Comparison of ENCODE assay signal across 12 cellular contexts in the genomic region with DNA sequence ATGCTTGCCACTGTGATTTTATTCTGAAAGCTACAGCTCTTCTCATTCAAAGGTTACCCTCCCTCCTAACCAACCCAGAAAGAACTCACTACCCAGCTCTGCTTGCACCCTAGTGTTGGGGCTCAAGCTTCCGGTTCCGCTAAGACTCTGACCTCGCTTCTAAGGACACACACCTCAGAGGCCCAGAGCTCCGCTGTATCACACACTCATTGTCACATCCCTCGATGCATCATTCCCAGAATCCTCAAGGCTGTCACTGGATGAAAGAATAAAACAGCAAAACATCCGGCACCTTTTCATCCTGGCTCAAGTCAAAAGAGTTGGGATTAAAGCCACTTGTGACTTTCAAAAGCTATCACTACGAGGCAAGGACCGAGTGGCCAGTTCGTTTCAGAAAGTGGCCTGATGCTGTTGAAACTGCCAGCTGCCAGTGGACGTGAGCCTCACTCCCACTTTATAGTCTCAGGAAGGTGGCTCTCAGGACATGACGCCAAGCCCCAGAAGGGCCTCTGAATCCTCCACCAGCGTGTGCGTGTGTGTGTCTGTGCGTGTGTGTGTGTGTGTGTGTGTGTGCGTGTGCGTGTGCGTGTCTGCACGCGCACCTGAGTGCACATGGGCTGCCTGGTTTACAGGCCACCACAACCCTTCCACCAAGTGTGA. TPM values are rescaled to one million over a fixed set of nuclear protein-coding genes. Genes with fewer than 3 reads are reported as not detected.
DNase-seq lines count a peak whose midpoint lies in the region; ATAC-seq, FAIRE-seq and TF ChIP-seq lines count a peak whose summit lies in the region.
"Had no signal": no experiment of that assay in that cellular context is flagged by ENCODE, and none has a peak within 500 bp of the region (broad histone marks: within the 10 kb centered on the region; RNA-seq: fewer than 3 reads in every experiment).

No MANE protein-coding gene starts in this region.

- H3K4me3 ChIP-seq in A549 (peak overlapping the region; percentile 26; the same call in 2 of the 3 replicates), IMR-90 (ENCODE audit: insufficient read depth, low read depth, low read length) (no peak overlapping the region), endothelial cell of umbilical vein (replicated peaks in 1 of 3; ENCODE audit: insufficient read depth in 1 of 3, low read depth in 1 of 3, low read length in 3 of 3) (no peak overlapping the region), prostate gland (no peak overlapping the region)
- H3K4me3 ChIP-seq: lower lobe of right lung had no signal

- peak overlapping the region; percentile 89 for H2AK5ac ChIP-seq in IMR-90 (ENCODE audit: low read depth, low read length)

- H4K5ac ChIP-seq in IMR-90 (ENCODE audit: low read depth, low read length): no peak overlapping the region

- H3K9me1 ChIP-seq in IMR-90 (ENCODE audit: insufficient read depth, low read length) (peaks cover 21% of the 10 kb centered on the region), endothelial cell of umbilical vein (replicated peaks; ENCODE audit: control insufficient read depth, extremely low read depth, insufficient read depth, low read length) (no peaks in the 10 kb centered on the region)

- H2AFZ ChIP-seq in IMR-90 (replicated peaks; ENCODE audit: low read length, poor library complexity): peak overlapping the region; percentile 68
- no peak overlapping the region for H2AFZ ChIP-seq in endothelial cell of umbilical vein (ENCODE audit: low read depth, low read length)

- H2BK120ac ChIP-seq in IMR-90 (ENCODE audit: low read depth, low read length): peak overlapping the region; percentile 69

- H3K9me3 ChIP-seq in A549: no peaks in the 10 kb centered on the region
- H3K9me3 ChIP-seq in IMR-90 (ENCODE audit: control insufficient read depth, insufficient read depth, low read length): no peaks in the 10 kb centered on the region
- H3K9me3 ChIP-seq in endothelial cell of umbilical vein (replicated peaks; ENCODE audit: control insufficient read depth, insufficient read depth, low read length): no peaks in the 10 kb centered on the region
- no peaks in the 10 kb centered on the region for H3K9me3 ChIP-seq in prostate gland
- H3K9me3 ChIP-seq: lower lobe of right lung had no signal

- H3K36me3 ChIP-seq in IMR-90 (ENCODE audit: control insufficient read depth, insufficient read depth, low read length): no peaks in the 10 kb centered on the region
- no peaks in the 10 kb centered on the region for H3K36me3 ChIP-seq in endothelial cell of umbilical vein (ENCODE audit: control insufficient read depth in 2 of 2, extremely low read depth in 1 of 2, insufficient read depth in 2 of 2, low read length in 2 of 2)
- H3K36me3 ChIP-seq in prostate gland: no peaks in the 10 kb centered on the region
- H3K36me3 ChIP-seq: lower lobe of right lung had no signal

- H4K8ac ChIP-seq in IMR-90 (ENCODE audit: low read depth in 2 of 2, low read length in 2 of 2): peak overlapping the region; percentile 11 to 31; a peak in 2 of 4 replicates

- POLR2A ChIA-PET in A549 (lab: Yijun Ruan, JAX) (interaction anchor here (0.5 to 1.8 kb wide), 2 partner anchors 35 to 587 kb away, joined by 3 to 4 read pairs; no protein-coding TSS in a partner anchor), IMR-90 (lab: Charles Lee; ENCODE audit: unreplicated experiment) (no interaction called here), endothelial cell of umbilical vein (lab: Charles Lee) (no interaction called here)

- ATAC-seq in A549 (peak; percentile 2 to 3; a peak in 2 of 6 replicates), IMR-90 (ENCODE audit: low read depth) (no peak), GM19455 (IDR thresholded peaks at IDR 0.05; ENCODE audit: unreplicated experiment) (no peak), GM21526 (IDR thresholded peaks at IDR 0.05; ENCODE audit: low FRiP score, unreplicated experiment) (no peak), HG02642 (IDR thresholded peaks at IDR 0.05; ENCODE audit: poor library complexity, unreplicated experiment) (no peak)
- ATAC-seq: activated CD4-positive, CD25-positive, alpha-beta regulatory T cell treated with anti-CD3 and anti-CD28 coated beads, Interleukin-2, amount 50 U/mL, for 24 hours; lower lobe of right lung; T-helper 17 cell had no signal

- H2BK20ac ChIP-seq in IMR-90 (ENCODE audit: low read depth, low read length): peak overlapping the region; percentile 17

- H3K23ac ChIP-seq in IMR-90 (ENCODE audit: low read depth, low read length): 0 out of 2 replicates have a peak overlapping the region, but pooled peaks have one; percentile 80

- H3K18ac ChIP-seq in IMR-90 (ENCODE audit: low read depth, low read length): no peak overlapping the region

- H3K56ac ChIP-seq in IMR-90 (ENCODE audit: extremely low read depth, insufficient read depth, low read length): no peak overlapping the region

- peak overlapping the region; percentile 91 for H3K4me2 ChIP-seq in A549
- peak overlapping the region; percentile 71 for H3K4me2 ChIP-seq in IMR-90 (ENCODE audit: low read depth, low read length)
- H3K4me2 ChIP-seq in endothelial cell of umbilical vein (ENCODE audit: insufficient read depth, low read length): no peak overlapping the region

- CTCF ChIA-PET in A549 (lab: Yijun Ruan, JAX) (interaction anchor here (0.9 to 1.0 kb wide), 2 partner anchors 12 to 25 kb away, joined by 3 read pairs; no protein-coding TSS in a partner anchor), IMR-90 (lab: Yijun Ruan, JAX) (no interaction called here), endothelial cell of umbilical vein (lab: Charles Lee) (interaction anchor here (0.9 to 1.2 kb wide), 2 partner anchors 39 to 58 kb away, joined by 3 read pairs; no protein-coding TSS in a partner anchor)

- DNase-seq in A549 (ENCODE audit: low read depth in 1 of 2, low spot score in 1 of 2) (no peak), IMR-90 (no peak), endothelial cell of umbilical vein (ENCODE audit: low read depth, low spot score) (no peak), prostate gland (ENCODE audit: low spot score) (no peak), EL (no peak)
- DNase-seq: activated naive CD4-positive, alpha-beta T cell; lower lobe of right lung; T-helper 17 cell had no signal

- H3K9ac ChIP-seq in IMR-90 (ENCODE audit: low read depth, low read length): no peak overlapping the region
- no peak overlapping the region for H3K9ac ChIP-seq in endothelial cell of umbilical vein (replicated peaks; ENCODE audit: extremely low read depth, insufficient read depth, low read length)

- intact Hi-C loops in IMR-90 (cut with micrococcal nuclease): no loop called here
- intact Hi-C loops in endothelial cell of umbilical vein (cut with micrococcal nuclease): no loop called here
- intact Hi-C loops in prostate gland (cut with DNase I): no loop called here

- peak overlapping the region; percentile 70 for H4K91ac ChIP-seq in IMR-90 (ENCODE audit: insufficient read depth, low read depth, low read length)

- no peak for TF ChIP-seq CTCF in A549 (IDR thresholded peaks at IDR 0.05)
- no peak for TF ChIP-seq CTCF in IMR-90 (conservative IDR thresholded peaks at IDR 0.05; ENCODE audit: low read depth, low read length)
- TF ChIP-seq CTCF in endothelial cell of umbilical vein (IDR thresholded peaks at IDR 0.05; ENCODE audit: extremely low read depth in 1 of 2, insufficient read depth in 1 of 2, low read depth in 1 of 2, low read length in 2 of 2): no peak
- TF ChIP-seq CTCF in prostate gland (IDR thresholded peaks at IDR 0.05): no peak

- peaks cover 46% of the 10 kb centered on the region for H3K79me2 ChIP-seq in endothelial cell of umbilical vein (ENCODE audit: control insufficient read depth, insufficient read depth, low read length)

- H2AK9ac ChIP-seq in IMR-90 (replicated peaks; ENCODE audit: low read depth, low read length, poor library complexity): peak overlapping the region; percentile 7

- TF ChIP-seq EP300 in A549 (IDR thresholded peaks at IDR 0.05): no peak

- dilution Hi-C loops in IMR-90 (cut with HindIII; ENCODE audit: low sequenced_read_pairs, unreplicated experiment): no loop called here
- dilution Hi-C loops in endothelial cell of umbilical vein (cut with MboI; ENCODE audit: extremely low pct_ligation_motif_present, low sequenced_read_pairs): no loop called here

- H3K14ac ChIP-seq in IMR-90 (replicated peaks; ENCODE audit: low read depth, low read length): peak overlapping the region; percentile 41

- FAIRE-seq in A549 (lab: Jason Lieb, UNC): no peak
- FAIRE-seq in endothelial cell of umbilical vein (lab: Jason Lieb, UNC): no peak

- H3K4me1 ChIP-seq in A549 (peaks cover 79% of the 10 kb centered on the region), IMR-90 (ENCODE audit: control insufficient read depth, insufficient read depth, low read length) (peaks cover 18% of the 10 kb centered on the region), endothelial cell of umbilical vein (ENCODE audit: control insufficient read depth, extremely low read depth, insufficient read depth, low read length) (peaks cover 30% of the 10 kb centered on the region), prostate gland (replicated peaks) (peaks cover 26% of the 10 kb centered on the region)

- BruUV-seq in IMR-90 (replicated peaks; lab: Mats Ljungman, UMichigan): no TSS peak
- no TSS peak for BruUV-seq in endothelial cell of umbilical vein (replicated peaks; lab: Mats Ljungman, UMichigan)

- WGBS in A549 (ENCODE audit: missing lambda C conversion rate): 63% methylated on average over 16 of the region's 19 CpGs
- 87% methylated on average over 4 of the region's 19 CpGs; no CpG with 5 or more reads in 1 of the 2 experiments for WGBS in IMR-90 (ENCODE audit: extremely low coverage in 2 of 2, insufficient read length in 1 of 2), 2 experiments
- 84% methylated on average over 14 of the region's 19 CpGs for WGBS in prostate gland

- H3K4ac ChIP-seq in IMR-90 (ENCODE audit: low read depth, low read length): peak overlapping the region; percentile 34

- H2BK15ac ChIP-seq in IMR-90 (ENCODE audit: low read depth, low read length): peak overlapping the region; percentile 65; the same call in 2 of the 3 replicates

- peaks cover 40 to 93% of the 10 kb centered on the region in 2 experiments for H3K79me1 ChIP-seq in IMR-90 (ENCODE audit: low read depth in 1 of 2, low read length in 2 of 2)

- TF ChIP-seq POLR2A in A549 (IDR thresholded peaks at IDR 0.05; ENCODE audit: low read length): no peak
- TF ChIP-seq POLR2A in IMR-90 (IDR thresholded peaks at IDR 0.05; ENCODE audit: low read depth, low read length): 0 out of 2 replicates have a peak, but pooled peaks have one; percentile 22
- no peak for TF ChIP-seq POLR2A in endothelial cell of umbilical vein (IDR thresholded peaks at IDR 0.05; ENCODE audit: low read depth, low read length)
- no peak for TF ChIP-seq POLR2A in prostate gland (IDR thresholded peaks at IDR 0.05)

- H2BK5ac ChIP-seq in IMR-90 (ENCODE audit: low read depth, low read length, poor library complexity, severe bottlenecking): peak overlapping the region; percentile 6

- H3K27me3 ChIP-seq in IMR-90 (ENCODE audit: control insufficient read depth, insufficient read depth, low read length) (no peaks in the 10 kb centered on the region), endothelial cell of umbilical vein (ENCODE audit: control insufficient read depth in 2 of 2, insufficient read depth in 2 of 2, low read length in 2 of 2) (no peaks in the 10 kb centered on the region), prostate gland (replicated peaks; ENCODE audit: insufficient read depth) (no peaks in the 10 kb centered on the region)

- in situ Hi-C loops in IMR-90 (cut with MboI; ENCODE audit: low sequenced_read_pairs): no loop called here

- H3K27ac ChIP-seq in A549 (peak overlapping the region; percentile 91 to 95), IMR-90 (ENCODE audit: insufficient read depth, low read length) (peak overlapping the region; percentile 31), endothelial cell of umbilical vein (ENCODE audit: insufficient read depth, low read depth, low read length) (peak overlapping the region; percentile 78), prostate gland (peak overlapping the region; percentile 2 to 70)
- H3K27ac ChIP-seq: lower lobe of right lung had no signal

- H4K20me1 ChIP-seq in IMR-90 (ENCODE audit: insufficient read depth, low read length): peaks cover 64% of the 10 kb centered on the region
- no peaks in the 10 kb centered on the region for H4K20me1 ChIP-seq in endothelial cell of umbilical vein (replicated peaks; ENCODE audit: control insufficient read depth, extremely low read depth, insufficient read depth, low read length)

- TF ChIP-seq RAD21 in A549 (conservative IDR thresholded peaks at IDR 0.05 in 1 of 2, IDR thresholded peaks at IDR 0.05 in 1 of 2): no peak
- TF ChIP-seq RAD21 in IMR-90 (IDR thresholded peaks at IDR 0.05; ENCODE audit: low read length): no peak

RNA-seq across cellular contexts. Expression of gene ZFHX3, which starts 29.0 kb away (rescaled TPM):
- polyA plus RNA-seq in A549 (2011; rRNA removed) (6.5 and 11.0 TPM in 2 replicates), A549 (2017; fragmentation: RNase III; extraction: RNeasy Plus Mini Kit Qiagen cat#74134 plus additional on column Dnase treatment) (3.9 to 4.0 TPM (median 3.9 TPM) in 3 replicates), IMR-90 (2012; rRNA removed) (1.7 and 2.0 TPM in 2 replicates), endothelial cell of umbilical vein (3.0 and 3.7 TPM in 2 replicates)
- polyA plus RNA-seq in A549 (2012; cell fraction: cytosol; rRNA removed): 2.9 and 4.0 TPM in 2 replicates
- 4.6 and 5.1 TPM in 2 replicates for polyA plus RNA-seq in A549 (2012; cell fraction: nucleus; rRNA removed)
- 25.9 and 28.7 TPM in 2 replicates for polyA minus RNA-seq in A549 (2011; rRNA and poly(A)+ RNA removed)
- total RNA-seq in IMR-90 (2012; rRNA removed) (1.4 and 2.2 TPM in 2 replicates), endothelial cell of umbilical vein (17.7 and 18.8 TPM in 2 replicates), prostate gland (10 to 100 TPM; 51.1 to 53.9 TPM)
- polyA plus RNA-seq in IMR-90 (2012; cell fraction: cytosol; rRNA removed): 0.78 and 1.1 TPM in 2 replicates
- 1.9 and 2.8 TPM in 2 replicates for polyA plus RNA-seq in IMR-90 (2012; cell fraction: nucleus; rRNA removed; ENCODE audit: low replicate concordance)
- polyA plus RNA-seq in endothelial cell of umbilical vein (2011; cell fraction: cytosol; rRNA removed): 4.4 and 4.7 TPM in 2 replicates
- polyA plus RNA-seq in endothelial cell of umbilical vein (2011; cell fraction: nucleus; rRNA removed): 10.3 and 10.5 TPM in 2 replicates
- polyA plus RNA-seq in endothelial cell of umbilical vein (2012): 7.6 and 7.8 TPM in 2 replicates
- polyA minus RNA-seq in endothelial cell of umbilical vein: 14.8 and 14.9 TPM in 2 replicates
- 11.3 TPM for polyA minus RNA-seq in endothelial cell of umbilical vein (2011; cell fraction: cytosol; rRNA and poly(A)+ RNA removed)
- polyA minus RNA-seq in endothelial cell of umbilical vein (2011; cell fraction: nucleus; rRNA and poly(A)+ RNA removed): 24.3 and 25.1 TPM in 2 replicates

Comparison
In these comparisons a context has a peak if more than half of its experiments do, and no peak if none do; other contexts are left out.
1. ATAC-seq: peak in A549 (2 of 2); none in IMR-90 (single experiment), GM19455 (single experiment), GM21526 (single experiment) and HG02642 (single experiment).
2. H3K27ac ChIP-seq: peak in every context shown above with its lines; median percentile 93 in A549; 78 in endothelial cell of umbilical vein; 36 in prostate gland; 31 in IMR-90.